In genomic region chrX:24464498-24464835, GRCh38 we compare ENCODE assay signal across 8 cellular contexts.
A peak's percentile ranks its signal among the peaks of the same experiment; 100 is the strongest.
DNase-seq lines count a peak whose midpoint lies in the region; ATAC-seq and TF ChIP-seq lines count a peak whose summit lies in the region.

No MANE protein-coding gene starts in this region.

- H3K27me3 ChIP-seq in HUES6 (ENCODE audit: control insufficient read depth, insufficient read depth, low read length): no peaks in the 10 kb centered on the region; the same call in 1 of the 2 replicates
- peaks cover 0 to 6% of the 10 kb centered on the region in 2 donors for H3K27me3 ChIP-seq in muscle layer of colon (ENCODE audit: control insufficient read depth in 1 of 2, insufficient read depth in 2 of 2, low read length in 2 of 2)

- DNase-seq in cardiac fibroblast (ENCODE audit: low read depth in 2 of 2): no peak
- DNase-seq in kidney glomerular epithelial cell (lab: John Stamatoyannopoulos, UW): no peak
- no peak for DNase-seq in T1000 (lab: John Stamatoyannopoulos, UW)
- DNase-seq in erythroblast (lab: John Stamatoyannopoulos, UW): no peak

- ATAC-seq in GM21619 (IDR thresholded peaks at IDR 0.05; ENCODE audit: unreplicated experiment): no peak

- H3K9me3 ChIP-seq in HUES6 (ENCODE audit: control insufficient read depth, insufficient read depth, low read depth, low read length) (no peaks in the 10 kb centered on the region), muscle layer of colon (ENCODE audit: low read length) (no peaks in the 10 kb centered on the region)

- H3K4me1 ChIP-seq in HUES6 (ENCODE audit: control insufficient read depth, insufficient read depth, low read length) (peaks cover 12% of the 10 kb centered on the region), muscle layer of colon (ENCODE audit: insufficient read depth, low read length) (peaks cover 5% of the 10 kb centered on the region)

- H3K27ac ChIP-seq in 22Rv1 (peak overlapping the region; percentile 57), HUES6 (ENCODE audit: low read depth, low read length) (no peak overlapping the region; the same call in 1 of the 2 replicates), muscle layer of colon (ENCODE audit: low read depth, low read length) (peak overlapping the region; percentile 21)

- H3K4me3 ChIP-seq in HUES6 (ENCODE audit: low read depth, low read length) (peak overlapping the region; percentile 95), cardiac fibroblast (replicated peaks in 1 of 2; ENCODE audit: low read depth in 2 of 2, low read length in 2 of 2) (peak overlapping the region; percentile 53 to 62), muscle layer of colon (ENCODE audit: low read depth in 1 of 2, low read length in 2 of 2) (peak overlapping the region; percentile 42 to 61)

- H3K9ac ChIP-seq in HUES6 (ENCODE audit: low read length): peak overlapping the region; percentile 77
- no peak overlapping the region for H3K9ac ChIP-seq in muscle layer of colon (ENCODE audit: low read length)

- TF ChIP-seq POLR2A in erythroblast (IDR thresholded peaks at IDR 0.05; ENCODE audit: low read length): no peak

- TF ChIP-seq CTCF in 22Rv1 (IDR thresholded peaks at IDR 0.05): no peak
- no peak for TF ChIP-seq CTCF in cardiac fibroblast (IDR thresholded peaks at IDR 0.05; ENCODE audit: low read depth, low read length)

- H3K36me3 ChIP-seq in HUES6 (ENCODE audit: control insufficient read depth, insufficient read depth, low read length): no peaks in the 10 kb centered on the region
- H3K36me3 ChIP-seq in muscle layer of colon (ENCODE audit: insufficient read depth, low read length): no peaks in the 10 kb centered on the region
